8 cellular contexts compared by ENCODE assay signal in genomic region chr3:52056521-52056967, GRCh38.
DNase-seq lines count a peak whose midpoint lies in the region; ATAC-seq and TF ChIP-seq lines count a peak whose summit lies in the region.

DUSP7 (minus strand) TSS chr3:52056571; CDS start chr3:52056366, 205 bp downstream.

- peak; percentile 80 for DNase-seq in GM10248 (ENCODE audit: extremely low spot score)
- DNase-seq in HEK293T (ENCODE audit: extremely low spot score): peak; percentile 71
- peak; percentile 69 for DNase-seq in NCI-H146 (lab: John Stamatoyannopoulos, UW)
- peak; percentile 39 to 58 (median 50) for DNase-seq in activated CD4-positive, CD25-positive, alpha-beta regulatory T cell (lab: John Stamatoyannopoulos, UW)
- peak; percentile 24 to 33 for DNase-seq in central memory CD8-positive, alpha-beta T cell (ENCODE audit: low spot score in 2 of 2)
- peak; percentile 33 to 60 for DNase-seq in stimulated activated CD4-positive, alpha-beta T cell treated with anti-CD3 and anti-CD28 coated beads, Interleukin-15, amount 100 ng/mL, for 48 hours (ENCODE audit: low read depth in 2 of 2)
- no peak for DNase-seq in cortex of kidney (lab: John Stamatoyannopoulos, UW)

- H3K27ac ChIP-seq in layer of hippocampus (ENCODE audit: low read depth, low read length): peak within 1 kb of the TSS; percentile 87

- H3K27me3 ChIP-seq in layer of hippocampus (ENCODE audit: control insufficient read depth, insufficient read depth, low read length): no peaks in the 10 kb centered on the region

- H3K36me3 Mint-ChIP-seq in central memory CD8-positive, alpha-beta T cell (ENCODE audit: insufficient read depth): peaks cover 21% of the 10 kb centered on the region

- H3K9me3 Mint-ChIP-seq in central memory CD8-positive, alpha-beta T cell: no peaks in the 10 kb centered on the region

- H3K4me3 Mint-ChIP-seq in central memory CD8-positive, alpha-beta T cell: peak within 1 kb of the TSS; percentile 92

- H3K27me3 Mint-ChIP-seq in central memory CD8-positive, alpha-beta T cell: no peaks in the 10 kb centered on the region

- H3K27ac Mint-ChIP-seq in central memory CD8-positive, alpha-beta T cell (ENCODE audit: low read depth): peak within 1 kb of the TSS; percentile 91

- POLR2A ChIA-PET in GM10248 (lab: Yijun Ruan, JAX) (interaction anchor here (0.6 to 1.5 kb wide), 6 partner anchors 61 to 98 kb away, joined by 3 to 4 read pairs (median 3); partner anchors contain the start of genes POC1A and RPL29), HEK293T (lab: Yijun Ruan, JAX) (interaction anchor here (0.7 to 2.6 kb wide), 10 partner anchors 10 to 275 kb away, joined by 3 to 21 read pairs (median 4); partner anchors contain the start of genes ABHD14B, PARP3, POC1A and RPL29)

- CTCF ChIA-PET in GM10248 (lab: Yijun Ruan, JAX): interaction anchor here (0.7 to 12.7 kb wide), 18 partner anchors 10 to 132 kb away, joined by 3 to 123 read pairs (median 4); partner anchors contain the start of genes ABHD14B, ACY1 and RRP9
- CTCF ChIA-PET in HEK293T (lab: Yijun Ruan, JAX): interaction anchor here (0.5 to 2.0 kb wide), 8 partner anchors 15 to 1776 kb away, joined by 3 to 12 read pairs (median 3); no protein-coding TSS in a partner anchor

- peaks cover 39% of the 10 kb centered on the region for H3K4me1 Mint-ChIP-seq in central memory CD8-positive, alpha-beta T cell

- peak; percentile 35 for ATAC-seq in central memory CD8-positive, alpha-beta T cell (replicated peaks; ENCODE audit: extremely low read depth, poor library complexity, severe bottlenecking)

- TF ChIP-seq CTCF in GM10248 (IDR thresholded peaks at IDR 0.05; ENCODE audit: control extremely low read depth, extremely low read depth, low read depth, missing control alignments): no peak

TF ChIP-seq in HEK293T, 16 proteins besides CTCF, POLR2A, EP300 and RAD21:
- TF ChIP-seq FOXM1 (IDR thresholded peaks at IDR 0.05; ENCODE audit: borderline replicate concordance): 0 out of 2 replicates have a peak, but pooled peaks have one; percentile 45
- TF ChIP-seq TARDBP (IDR thresholded peaks at IDR 0.05): no peak
TF ChIP-seq in HEK293T: peak in this region for 1.
